9 cellular contexts compared by ENCODE assay signal in genomic region chr17:82320956-82321927, GRCh38. TPM values are rescaled to one million over a fixed set of nuclear protein-coding genes. Genes with fewer than 3 reads are reported as not detected.
DNase-seq lines count a peak whose midpoint lies in the region; ATAC-seq and TF ChIP-seq lines count a peak whose summit lies in the region.
"Had no signal": no experiment of that assay in that cellular context is flagged by ENCODE, and none has a peak within 500 bp of the region (broad histone marks: within the 10 kb centered on the region; RNA-seq: fewer than 3 reads in every experiment).

No MANE protein-coding gene starts in this region.

- H3K36me3 ChIP-seq in BLaER1 treated with 17β-estradiol and CSF1 and Interleukin-3, amounts not matched to agents 10 nM and 100 nM: no peaks in the 10 kb centered on the region
- no peaks in the 10 kb centered on the region for H3K36me3 ChIP-seq in gastrocnemius medialis

- peak overlapping the region; percentile 66 for H3K4me3 Mint-ChIP-seq in activated CD8-positive, alpha-beta memory T cell treated with anti-CD3 and anti-CD28 coated beads, Interleukin-2, amount 10 ng/mL, durations not matched to agents 7 days and 5 days

- no peak overlapping the region for H3K27ac ChIP-seq in BLaER1 treated with 17β-estradiol and CSF1 and Interleukin-3, amounts not matched to agents 10 nM and 100 nM
- no peak overlapping the region for H3K27ac ChIP-seq in gastrocnemius medialis

- intact Hi-C loops in gastrocnemius medialis (cut with DNase I; ENCODE audit: low total_unique reads): loop anchor here (1.0 kb wide), 3 partner anchors 20 to 116 kb away; no protein-coding TSS in a partner anchor

- DNase-seq in activated CD8-positive, alpha-beta memory T cell treated with anti-CD3 and anti-CD28 coated beads, Interleukin-2, amount 10 ng/mL, durations not matched to agents 7 days and 5 days: peak; percentile 67
- DNase-seq in erythroblast (lab: John Stamatoyannopoulos, UW) (peak; percentile 35 to 67), gastrocnemius medialis (no peak), NCI-H510A treated with DMSO at 0.1 percent for 48 hours (lab: John Stamatoyannopoulos, UW) (no peak), NOMO-1 treated with DMSO at 0.1 percent for 48 hours (lab: John Stamatoyannopoulos, UW; ENCODE audit: unreplicated experiment) (no peak)
- DNase-seq: left cardiac atrium had no signal

- no peak overlapping the region for H3K4me3 ChIP-seq in BLaER1 treated with 17β-estradiol and CSF1 and Interleukin-3, amounts not matched to agents 10 nM and 100 nM
- no peak overlapping the region for H3K4me3 ChIP-seq in gastrocnemius medialis

- H4K20me1 ChIP-seq in BLaER1 treated with 17β-estradiol and CSF1 and Interleukin-3, amounts not matched to agents 10 nM and 100 nM: peaks cover 0 to 30% (median 3%) of the 10 kb centered on the region in 11 experiments; a peak in 9 of 22 replicates

- peaks cover 26 to 59% (median 38%) of the 10 kb centered on the region in 11 experiments for H3K27me3 ChIP-seq in BLaER1 treated with 17β-estradiol and CSF1 and Interleukin-3, amounts not matched to agents 10 nM and 100 nM
- peaks cover 0 to 2% (median 0%) of the 10 kb centered on the region in 3 donors for H3K27me3 ChIP-seq in gastrocnemius medialis

- peaks cover 13 to 54% (median 36%) of the 10 kb centered on the region in 10 experiments; a peak in 19 of 20 replicates for H3K4me1 ChIP-seq in BLaER1 treated with 17β-estradiol and CSF1 and Interleukin-3, amounts not matched to agents 10 nM and 100 nM
- H3K4me1 ChIP-seq in gastrocnemius medialis: no peaks in the 10 kb centered on the region

- H3K4me2 ChIP-seq in BLaER1 treated with 17β-estradiol and CSF1 and Interleukin-3, amounts not matched to agents 10 nM and 100 nM: peak overlapping the region in 6 of 11 experiments; percentile 12 to 54 (median 22); a peak in 7 of 22 replicates

- in situ Hi-C loops in gastrocnemius medialis (cut with MboI; ENCODE audit: low sequenced_read_pairs in 4 of 4): loop anchor here in 3 of 4 donors (10.0 kb wide), 1 partner anchor 116 kb away; no protein-coding TSS in a partner anchor

- H3K27ac Mint-ChIP-seq in activated CD8-positive, alpha-beta memory T cell treated with anti-CD3 and anti-CD28 coated beads, Interleukin-2, amount 10 ng/mL, durations not matched to agents 7 days and 5 days: peak overlapping the region; percentile 71

- no peaks in the 10 kb centered on the region for H3K9me3 Mint-ChIP-seq in activated CD8-positive, alpha-beta memory T cell treated with anti-CD3 and anti-CD28 coated beads, Interleukin-2, amount 10 ng/mL, durations not matched to agents 7 days and 5 days (ENCODE audit: low read depth)

- H3K4me1 Mint-ChIP-seq in activated CD8-positive, alpha-beta memory T cell treated with anti-CD3 and anti-CD28 coated beads, Interleukin-2, amount 10 ng/mL, durations not matched to agents 7 days and 5 days: peaks cover 16% of the 10 kb centered on the region

- CTCF ChIA-PET in activated CD8-positive, alpha-beta memory T cell treated with anti-CD3 and anti-CD28 coated beads, Interleukin-2, amount 10 ng/mL, durations not matched to agents 7 days and 5 days (lab: Charles Lee): interaction anchor here (0.7 to 8.6 kb wide), 18 partner anchors 9 to 291 kb away, joined by 3 to 154 read pairs (median 4); partner anchors contain the start of genes CSNK1D and SECTM1

- ATAC-seq in activated CD8-positive, alpha-beta memory T cell treated with anti-CD3 and anti-CD28 coated beads, Interleukin-2, amount 10 ng/mL, durations not matched to agents 7 days and 5 days: peak; percentile 43
- ATAC-seq in gastrocnemius medialis (peak; percentile 38 to 69), GM18870 (IDR thresholded peaks at IDR 0.05; ENCODE audit: unreplicated experiment) (no peak)

- H3K9me3 ChIP-seq in BLaER1 treated with 17β-estradiol and CSF1 and Interleukin-3, amounts not matched to agents 10 nM and 100 nM (replicated peaks in 1 of 11): peaks cover 0 to 21% (median 15%) of the 10 kb centered on the region in 11 experiments; a peak in 14 of 22 replicates
- no peaks in the 10 kb centered on the region for H3K9me3 ChIP-seq in gastrocnemius medialis

- H3K27me3 Mint-ChIP-seq in activated CD8-positive, alpha-beta memory T cell treated with anti-CD3 and anti-CD28 coated beads, Interleukin-2, amount 10 ng/mL, durations not matched to agents 7 days and 5 days: no peaks in the 10 kb centered on the region

- H3K36me3 Mint-ChIP-seq in activated CD8-positive, alpha-beta memory T cell treated with anti-CD3 and anti-CD28 coated beads, Interleukin-2, amount 10 ng/mL, durations not matched to agents 7 days and 5 days: no peaks in the 10 kb centered on the region

- H3K9ac ChIP-seq in BLaER1 treated with 17β-estradiol and CSF1 and Interleukin-3, amounts not matched to agents 10 nM and 100 nM: no peak overlapping the region

- TF ChIP-seq POLR2A in erythroblast (IDR thresholded peaks at IDR 0.05; ENCODE audit: low read length) (no peak), gastrocnemius medialis (IDR thresholded peaks at IDR 0.05) (no peak)

- TF ChIP-seq CTCF in LNCAP (IDR thresholded peaks at IDR 0.05): peak; percentile 98
- TF ChIP-seq CTCF in gastrocnemius medialis (IDR thresholded peaks at IDR 0.05 in 4 of 5, conservative IDR thresholded peaks at IDR 0.05 in 1 of 5): peak; percentile 86 to 99 (median 99)

RNA-seq across cellular contexts. Expression of gene CD7, which starts 3.8 kb away (rescaled TPM):
- 100 to 1,000 TPM; 307 to 417 TPM for total RNA-seq in activated CD8-positive, alpha-beta memory T cell treated with anti-CD3 and anti-CD28 coated beads, Interleukin-2, amount 10 ng/mL, durations not matched to agents 7 days and 5 days
- total RNA-seq in gastrocnemius medialis: 1 to 10 TPM in 1 of 4 donors, not detected in 3; 1.7 TPM

RNA-seq across cellular contexts. Expression of gene SECTM1, which starts 12.3 kb away (rescaled TPM):
- total RNA-seq in activated CD8-positive, alpha-beta memory T cell treated with anti-CD3 and anti-CD28 coated beads, Interleukin-2, amount 10 ng/mL, durations not matched to agents 7 days and 5 days: 1 to 10 TPM in 1 of 2 experiments, under 1 TPM in 1; 0.68 to 2.7 TPM
- total RNA-seq in gastrocnemius medialis: 1 to 10 TPM; 3.3 to 9.5 (median 5.6) TPM

RNA-seq across cellular contexts. Expression of gene TEX19, which starts 37.8 kb away (rescaled TPM):
- total RNA-seq in activated CD8-positive, alpha-beta memory T cell treated with anti-CD3 and anti-CD28 coated beads, Interleukin-2, amount 10 ng/mL, durations not matched to agents 7 days and 5 days: under 1 TPM in 1 of 2 experiments, not detected in 1; 0.15 TPM
- under 1 TPM in 1 of 4 donors, not detected in 3; 0.40 TPM for total RNA-seq in gastrocnemius medialis
- total RNA-seq: left cardiac atrium had no signal

RNA-seq across cellular contexts. Expression of gene CSNK1D, which starts 47.7 kb away (rescaled TPM):
- 100 to 1,000 TPM; 120 to 139 TPM for total RNA-seq in activated CD8-positive, alpha-beta memory T cell treated with anti-CD3 and anti-CD28 coated beads, Interleukin-2, amount 10 ng/mL, durations not matched to agents 7 days and 5 days
- total RNA-seq in gastrocnemius medialis: 10 to 100 TPM; 34.0 to 55.2 (median 47.3) TPM

RNA-seq across cellular contexts. Expression of gene UTS2R, which starts 50.3 kb away (rescaled TPM):
- under 1 TPM in 1 of 2 experiments, not detected in 1; 0.16 TPM for total RNA-seq in activated CD8-positive, alpha-beta memory T cell treated with anti-CD3 and anti-CD28 coated beads, Interleukin-2, amount 10 ng/mL, durations not matched to agents 7 days and 5 days
- not detected for total RNA-seq in gastrocnemius medialis

Comparison
In these comparisons a context has a peak if more than half of its experiments do, and no peak if none do; other contexts are left out.
1. DNase-seq: peak in activated CD8-positive, alpha-beta memory T cell treated with anti-CD3 and anti-CD28 coated beads, Interleukin-2, amount 10 ng/mL, durations not matched to agents 7 days and 5 days (single experiment) and erythroblast (2 of 2); none in gastrocnemius medialis (0 of 2), NCI-H510A treated with DMSO at 0.1 percent for 48 hours (single experiment) and NOMO-1 treated with DMSO at 0.1 percent for 48 hours (single experiment).
2. RNA of gene CD7, which starts 3.8 kb away (total RNA-seq): 307 to 417 TPM in activated CD8-positive, alpha-beta memory T cell treated with anti-CD3 and anti-CD28 coated beads, Interleukin-2, amount 10 ng/mL, durations not matched to agents 7 days and 5 days; 1.7 TPM in gastrocnemius medialis; every median in the first group is over 100 times any median in the second.